ENCODE assay signal across 30 cellular contexts in genomic region chr16:31005350-31006085, GRCh38. TPM values are rescaled to one million over a fixed set of nuclear protein-coding genes. Genes with fewer than 3 reads are reported as not detected.
DNase-seq lines count a peak whose midpoint lies in the region; ATAC-seq and TF ChIP-seq lines count a peak whose summit lies in the region.
"Had no signal": no experiment of that assay in that cellular context is flagged by ENCODE, and none has a peak within 500 bp of the region (broad histone marks: within the 10 kb centered on the region; RNA-seq: fewer than 3 reads in every experiment).

No MANE protein-coding gene starts in this region.

- H3K4me1 Mint-ChIP-seq in brain, result peaks cover 57% of the 10 kb centered on the region
- H3K4me1 Mint-ChIP-seq in CD4-positive, alpha-beta memory T cell, result peaks cover 0 to 6% (median 6%) of the 10 kb centered on the region in 4 donors

- H2BK5ac ChIP-seq in neuronal stem cell (ENCODE audit: low read length), result no peak overlapping the region

- no peak for TF ChIP-seq EP300 in SK-N-SH (IDR thresholded peaks at IDR 0.05; ENCODE audit: borderline replicate concordance in 1 of 2, low read depth in 1 of 2, low read length in 1 of 2)

- no peak overlapping the region for H3K27ac ChIP-seq in SK-N-SH (ENCODE audit: low read depth in 2 of 2, low read length in 1 of 2)
- no peak overlapping the region for H3K27ac ChIP-seq in neuronal stem cell (replicated peaks; ENCODE audit: low read length)
- H3K27ac ChIP-seq in CD4-positive, alpha-beta memory T cell (ENCODE audit: low read depth, low read length), result no peak overlapping the region
- H3K27ac ChIP-seq: coronary artery, neutrophil, spleen, thyroid gland, vagina, VCaP had no signal

- H3K9me2 ChIP-seq in SK-N-SH, result no peaks in the 10 kb centered on the region

- H3K4ac ChIP-seq in neuronal stem cell (ENCODE audit: low read length), result no peak overlapping the region

- H3K27ac Mint-ChIP-seq in brain, result peak overlapping the region in 4 of 5 experiments; percentile 17 to 61 (median 28)
- peak overlapping the region in 1 of 7 donors; percentile 83 for H3K27ac Mint-ChIP-seq in CD4-positive, alpha-beta memory T cell
- H3K27ac Mint-ChIP-seq: activated naive CD8-positive, alpha-beta T cell; CD4-positive, alpha-beta T cell; GM23338 had no signal

- peaks cover 45% of the 10 kb centered on the region for H3K79me2 ChIP-seq in SK-N-SH (ENCODE audit: insufficient read depth)

- H3K9me3 Mint-ChIP-seq in brain, result no peaks in the 10 kb centered on the region
- H3K9me3 Mint-ChIP-seq in CD4-positive, alpha-beta memory T cell, result no peaks in the 10 kb centered on the region
- H3K9me3 Mint-ChIP-seq: CD4-positive, alpha-beta T cell; GM23338; stimulated activated naive CD8-positive, alpha-beta T cell treated with anti-CD3 and anti-CD28 coated beads, Interleukin-15, amount 100 ng/mL, for 72 hours had no signal

- H2BK12ac ChIP-seq in neuronal stem cell (ENCODE audit: low read length), result no peak overlapping the region

- DNase-seq in SK-N-SH (peak; percentile 4), NCI-H2171 treated with DMSO at 0.1 percent for 48 hours (lab: John Stamatoyannopoulos, UW) (peak; percentile 8), neuronal stem cell (ENCODE audit: low spot score) (no peak), G401 (ENCODE audit: low spot score) (no peak)
- no peak for DNase-seq in CD4-positive, alpha-beta memory T cell
- no peak for DNase-seq in stimulated activated CD4-positive, alpha-beta T cell treated with anti-CD3 and anti-CD28 coated beads, Interleukin-12 subunit alpha, Interleukin-12 subunit beta, amount 100 ng/mL, for 4 hours
- DNase-seq: activated CD4-positive, alpha-beta T cell treated with anti-CD3 and anti-CD28 coated beads for 48 hours; activated CD8-positive, alpha-beta memory T cell treated with anti-CD3 and anti-CD28 coated beads for 24 hours; CD4-positive, alpha-beta T cell; effector memory CD4-positive, alpha-beta T cell; mesenchymal stem cell; NCI-H1092; NCI-H69; SHP77 treated with DMSO at 0.1 percent for 48 hours; spleen; stimulated activated CD8-positive, alpha-beta memory T cell treated with anti-CD3 and anti-CD28 coated beads, Interleukin-4, amount 100 ng/mL, for 48 hours; stimulated activated naive CD8-positive, alpha-beta T cell treated with anti-CD3 and anti-CD28 coated beads, Interleukin-15, amount 100 ng/mL, for 72 hours; SW 1271; T-helper 9 cell; thyroid gland had no signal

- H3K4me1 ChIP-seq in SK-N-SH (ENCODE audit: control insufficient read depth in 1 of 2, insufficient read depth in 2 of 2, low read depth in 1 of 2, low read length in 1 of 2), result peaks cover 4 to 14% of the 10 kb centered on the region in 2 experiments; a peak in 1 of 4 replicates
- peaks cover 9 to 26% of the 10 kb centered on the region in 2 donors for H3K4me1 ChIP-seq in neuronal stem cell (ENCODE audit: control insufficient read depth in 2 of 2, insufficient read depth in 1 of 2, low read depth in 1 of 2, low read length in 2 of 2)
- H3K4me1 ChIP-seq in CD4-positive, alpha-beta memory T cell (ENCODE audit: insufficient read depth, low read length), result no peaks in the 10 kb centered on the region
- H3K4me1 ChIP-seq: thyroid gland had no signal

- H3K79me1 ChIP-seq in neuronal stem cell (ENCODE audit: low read depth, low read length), result peaks cover 5% of the 10 kb centered on the region

- no peak overlapping the region for H3K9ac ChIP-seq in SK-N-SH
- peak overlapping the region; percentile 26 for H3K9ac ChIP-seq in neuronal stem cell (ENCODE audit: low read depth, low read length, poor library complexity)

- POLR2A ChIA-PET in SK-N-SH (lab: Yijun Ruan, JAX), result no interaction called here
- POLR2A ChIA-PET in CD4-positive, alpha-beta memory T cell (lab: Charles Lee; ENCODE audit: partially characterized antibody), result no interaction called here

- H3K14ac ChIP-seq in neuronal stem cell (ENCODE audit: low read length), result no peak overlapping the region

- 85% methylated on average over 15 of the region's 16 CpGs for WGBS in SK-N-SH (ENCODE audit: low lambda C conversion rate)
- no CpG with 5 or more reads among the region's 16 CpGs for WGBS in neuronal stem cell (ENCODE audit: extremely low coverage in 2 of 2, insufficient read length in 2 of 2, insufficient replicate concordance in 1 of 2), 2 donors

- TF ChIP-seq CTCF in SK-N-SH (IDR thresholded peaks at IDR 0.05) (no peak), brain (conservative IDR thresholded peaks at IDR 0.05) (no peak)

- CTCF ChIA-PET in SK-N-SH (lab: Yijun Ruan, JAX), result no interaction called here
- CTCF ChIA-PET in CD4-positive, alpha-beta memory T cell (lab: Charles Lee; ENCODE audit: partially characterized antibody), result no interaction called here

- no peak for ATAC-seq in SK-N-SH treated with all-trans-retinoic acid at 6 μM for 48 hours
- ATAC-seq: GM23338; left lobe of liver; right cardiac atrium; stimulated activated naive CD8-positive, alpha-beta T cell treated with anti-CD3 and anti-CD28 coated beads, Interleukin-15, amount 100 ng/mL, for 72 hours had no signal

- no peaks in the 10 kb centered on the region for H3K27me3 ChIP-seq in SK-N-SH (ENCODE audit: insufficient read depth)
- H3K27me3 ChIP-seq in neuronal stem cell (ENCODE audit: control insufficient read depth in 3 of 3, insufficient read depth in 3 of 3, low read depth in 1 of 3, low read length in 3 of 3), result no peaks in the 10 kb centered on the region
- H3K27me3 ChIP-seq in CD4-positive, alpha-beta memory T cell (ENCODE audit: insufficient read depth, low read length), result no peaks in the 10 kb centered on the region
- H3K27me3 ChIP-seq: thyroid gland, vagina had no signal

- no peak for TF ChIP-seq RAD21 in SK-N-SH (IDR thresholded peaks at IDR 0.05; ENCODE audit: low read length)

- H3K27me3 Mint-ChIP-seq in brain, result peaks cover 6% of the 10 kb centered on the region
- H3K27me3 Mint-ChIP-seq in CD4-positive, alpha-beta memory T cell, result peaks cover 0 to 3% of the 10 kb centered on the region in 2 donors
- H3K27me3 Mint-ChIP-seq: activated naive CD8-positive, alpha-beta T cell; CD4-positive, alpha-beta T cell had no signal

- intact Hi-C loops in CD4-positive, alpha-beta memory T cell (cut with micrococcal nuclease), result no loop called here

- H3K4me3 ChIP-seq in SK-N-SH (ENCODE audit: low read depth in 2 of 2, low read length in 1 of 2) (no peak overlapping the region), neuronal stem cell (ENCODE audit: low read length in 2 of 2) (no peak overlapping the region)
- no peak overlapping the region for H3K4me3 ChIP-seq in CD4-positive, alpha-beta memory T cell (ENCODE audit: low read length in 2 of 2)
- H3K4me3 ChIP-seq: coronary artery, GM23338, spleen, thyroid gland, vagina had no signal

- no peak overlapping the region for H3K23ac ChIP-seq in neuronal stem cell (ENCODE audit: low read depth, low read length, poor library complexity)

- H3K36me3 Mint-ChIP-seq in brain, result peaks cover 11% of the 10 kb centered on the region
- H3K36me3 Mint-ChIP-seq in CD4-positive, alpha-beta memory T cell, result no peaks in the 10 kb centered on the region
- H3K36me3 Mint-ChIP-seq: activated naive CD8-positive, alpha-beta T cell had no signal

- H3K18ac ChIP-seq in neuronal stem cell (ENCODE audit: low read length), result no peak overlapping the region

- H3K4me2 ChIP-seq in SK-N-SH (no peak overlapping the region), neuronal stem cell (ENCODE audit: insufficient read depth, low read length, poor library complexity, severe bottlenecking) (no peak overlapping the region)
- H3K4me2 ChIP-seq: GM23338 had no signal

- H2BK15ac ChIP-seq in neuronal stem cell (ENCODE audit: low read length), result no peak overlapping the region

- H3K9me3 ChIP-seq in SK-N-SH, result no peaks in the 10 kb centered on the region
- H3K9me3 ChIP-seq in neuronal stem cell (replicated peaks in 1 of 2; ENCODE audit: control insufficient read depth in 2 of 2, insufficient read depth in 1 of 2, low read depth in 1 of 2, low read length in 2 of 2), result no peaks in the 10 kb centered on the region
- no peaks in the 10 kb centered on the region for H3K9me3 ChIP-seq in CD4-positive, alpha-beta memory T cell (ENCODE audit: control insufficient read depth in 1 of 2, low read length in 2 of 2)
- H3K9me3 ChIP-seq: neutrophil, spleen, thyroid gland, vagina had no signal

- H2AFZ ChIP-seq in SK-N-SH (ENCODE audit: low read depth) (no peak overlapping the region), neuronal stem cell (ENCODE audit: low read length) (peak overlapping the region; percentile 75)
- H2AFZ ChIP-seq: GM23338 had no signal

- no peak overlapping the region for H4K8ac ChIP-seq in neuronal stem cell (ENCODE audit: low read depth, low read length)

- no peak overlapping the region for H2BK120ac ChIP-seq in neuronal stem cell (ENCODE audit: low read depth, low read length)

- H3K36me3 ChIP-seq in SK-N-SH (replicated peaks in 1 of 2; ENCODE audit: control insufficient read depth in 1 of 2, insufficient read depth in 2 of 2, low read length in 1 of 2), result peaks cover 0 to 2% of the 10 kb centered on the region in 2 experiments
- H3K36me3 ChIP-seq in neuronal stem cell (replicated peaks in 1 of 2; ENCODE audit: control insufficient read depth in 2 of 2, insufficient read depth in 2 of 2, low read length in 2 of 2), result peaks cover 0 to 5% of the 10 kb centered on the region in 2 donors
- H3K36me3 ChIP-seq in CD4-positive, alpha-beta memory T cell (ENCODE audit: insufficient read depth, low read length), result no peaks in the 10 kb centered on the region
- H3K36me3 ChIP-seq: neutrophil, spleen, thyroid gland, vagina had no signal

- peaks cover 11% of the 10 kb centered on the region for H3F3A ChIP-seq in SK-N-SH (replicated peaks; ENCODE audit: insufficient read depth)

- in situ Hi-C loops in G401 (cut with HindIII; ENCODE audit: low sequenced_read_pairs), result no loop called here

- H4K20me1 ChIP-seq in SK-N-SH (ENCODE audit: insufficient read depth), result no peaks in the 10 kb centered on the region

- H2AK5ac ChIP-seq in neuronal stem cell (ENCODE audit: low read depth, low read length), result no peak overlapping the region

- H4K91ac ChIP-seq in neuronal stem cell (ENCODE audit: low read depth, low read length, poor library complexity), result no peak overlapping the region

- peak overlapping the region in 1 of 5 experiments; percentile 51 for H3K4me3 Mint-ChIP-seq in brain
- no peak overlapping the region for H3K4me3 Mint-ChIP-seq in CD4-positive, alpha-beta memory T cell
- H3K4me3 Mint-ChIP-seq: activated naive CD8-positive, alpha-beta T cell; GM23338; stimulated activated naive CD8-positive, alpha-beta T cell treated with anti-CD3 and anti-CD28 coated beads, Interleukin-15, amount 100 ng/mL, for 72 hours had no signal

RNA-seq across cellular contexts. Expression of gene STX1B, which starts 4.9 kb away (rescaled TPM):
- polyA plus RNA-seq in SK-N-SH (2012; rRNA removed) (21.2 and 23.0 TPM in 2 replicates), brain (ENCODE audit: insufficient read depth, low read depth, low replicate concordance) (38.2 TPM)
- polyA plus RNA-seq in SK-N-SH (2012; cell fraction: cytosol; rRNA removed), result 5.1 and 6.2 TPM in 2 replicates
- polyA plus RNA-seq in SK-N-SH (2012; cell fraction: nucleus; rRNA removed), result 212 TPM in 2 replicates
- polyA plus RNA-seq in neuronal stem cell (2013, experiment 1 of 2), result 11.9 TPM
- polyA plus RNA-seq in neuronal stem cell (2013, experiment 2 of 2), result 10.7 TPM
- 1 to 10 TPM; 1.5 to 2.4 TPM for total RNA-seq in CD4-positive, alpha-beta memory T cell
- not detected for polyA plus RNA-seq in CD4-positive, alpha-beta memory T cell
- 0.37 and 5.4 TPM in 2 replicates for total RNA-seq in G401 (2014; rRNA removed; shearing (Covaris generic))

RNA-seq across cellular contexts. Expression of gene HSD3B7, which starts 20.5 kb away (rescaled TPM):
- polyA plus RNA-seq in SK-N-SH (2012; rRNA removed), result 12.2 and 12.9 TPM in 2 replicates
- 5.6 and 9.0 TPM in 2 replicates for polyA plus RNA-seq in SK-N-SH (2012; cell fraction: cytosol; rRNA removed)
- polyA plus RNA-seq in SK-N-SH (2012; cell fraction: nucleus; rRNA removed), result 19.5 and 19.7 TPM in 2 replicates
- polyA plus RNA-seq in brain (ENCODE audit: insufficient read depth, low read depth, low replicate concordance), result 7.4 TPM
- 0.73 TPM for polyA plus RNA-seq in neuronal stem cell (2013, experiment 1 of 2)
- 0.64 TPM for polyA plus RNA-seq in neuronal stem cell (2013, experiment 2 of 2)
- 1 to 10 TPM; 3.6 to 4.3 TPM for total RNA-seq in CD4-positive, alpha-beta memory T cell
- 1 to 10 TPM in 1 of 2 donors, under 1 TPM in 1; 0.08 to 1.2 TPM for polyA plus RNA-seq in CD4-positive, alpha-beta memory T cell
- 21.7 and 23.6 TPM in 2 replicates for total RNA-seq in G401 (2014; rRNA removed; shearing (Covaris generic))

RNA-seq across cellular contexts. Expression of gene STX4, which starts 27.8 kb away (rescaled TPM):
- polyA plus RNA-seq in SK-N-SH (2012; rRNA removed) (117 TPM in 2 replicates), brain (ENCODE audit: insufficient read depth, low read depth, low replicate concordance) (58.3 TPM)
- 77.9 and 88.2 TPM in 2 replicates for polyA plus RNA-seq in SK-N-SH (2012; cell fraction: cytosol; rRNA removed)
- 311 and 328 TPM in 2 replicates for polyA plus RNA-seq in SK-N-SH (2012; cell fraction: nucleus; rRNA removed)
- polyA plus RNA-seq in neuronal stem cell (2013, experiment 1 of 2), result 28.2 TPM
- 26.9 TPM for polyA plus RNA-seq in neuronal stem cell (2013, experiment 2 of 2)
- 100 to 1,000 TPM; 106 to 111 TPM for total RNA-seq in CD4-positive, alpha-beta memory T cell
- polyA plus RNA-seq in CD4-positive, alpha-beta memory T cell, result 10 to 100 TPM; 21.2 to 33.0 TPM
- total RNA-seq in G401 (2014; rRNA removed; shearing (Covaris generic)), result 54.0 and 54.8 TPM in 2 replicates

RNA-seq across cellular contexts. Expression of gene SETD1A, which starts 48.0 kb away (rescaled TPM):
- 2.4 and 6.8 TPM in 2 replicates for polyA plus RNA-seq in SK-N-SH (2012; rRNA removed)
- 4.2 and 6.8 TPM in 2 replicates for polyA plus RNA-seq in SK-N-SH (2012; cell fraction: cytosol; rRNA removed)
- 18.8 and 24.8 TPM in 2 replicates for polyA plus RNA-seq in SK-N-SH (2012; cell fraction: nucleus; rRNA removed)
- polyA plus RNA-seq in brain (ENCODE audit: insufficient read depth, low read depth, low replicate concordance), result 23.0 TPM
- polyA plus RNA-seq in neuronal stem cell (2013, experiment 1 of 2), result 16.0 TPM
- 15.3 TPM for polyA plus RNA-seq in neuronal stem cell (2013, experiment 2 of 2)
- 10 to 100 TPM; 32.1 to 33.2 TPM for total RNA-seq in CD4-positive, alpha-beta memory T cell
- polyA plus RNA-seq in CD4-positive, alpha-beta memory T cell, result 1 to 10 TPM in 1 of 2 donors, not detected in 1; 5.6 TPM
- total RNA-seq in G401 (2014; rRNA removed; shearing (Covaris generic)), result 0.51 and 1.1 TPM in 2 replicates

RNA-seq across cellular contexts. Expression of gene ORAI3, which starts 56.6 kb away (rescaled TPM):
- polyA plus RNA-seq in SK-N-SH (2012; rRNA removed) (29.0 and 31.8 TPM in 2 replicates), brain (ENCODE audit: insufficient read depth, low read depth, low replicate concordance) (6.4 TPM)
- 23.3 and 28.4 TPM in 2 replicates for polyA plus RNA-seq in SK-N-SH (2012; cell fraction: cytosol; rRNA removed)
- polyA plus RNA-seq in SK-N-SH (2012; cell fraction: nucleus; rRNA removed), result 32.0 and 34.8 TPM in 2 replicates
- polyA plus RNA-seq in neuronal stem cell (2013, experiment 1 of 2), result 16.7 TPM
- 16.5 TPM for polyA plus RNA-seq in neuronal stem cell (2013, experiment 2 of 2)
- total RNA-seq in CD4-positive, alpha-beta memory T cell, result 10 to 100 TPM; 19.3 to 22.0 TPM
- polyA plus RNA-seq in CD4-positive, alpha-beta memory T cell, result 10 to 100 TPM; 16.2 to 17.5 TPM
- total RNA-seq in G401 (2014; rRNA removed; shearing (Covaris generic)), result 57.6 and 62.8 TPM in 2 replicates

Comparison
In these comparisons a context has a peak if more than half of its experiments do, and no peak if none do; other contexts are left out.
1. DNase-seq: peak in SK-N-SH (single experiment) and NCI-H2171 treated with DMSO at 0.1 percent for 48 hours (single experiment); none in neuronal stem cell (single experiment), CD4-positive, alpha-beta memory T cell (0 of 5), stimulated activated CD4-positive, alpha-beta T cell treated with anti-CD3 and anti-CD28 coated beads, Interleukin-12 subunit alpha, Interleukin-12 subunit beta, amount 100 ng/mL, for 4 hours (single experiment) and G401 (single experiment).
2. RNA of gene STX1B, which starts 4.9 kb away (polyA plus RNA-seq): 38.2 TPM in brain (single experiment) and 5.1 to 212 TPM in SK-N-SH; not detected in CD4-positive, alpha-beta memory T cell; every median in the first group is over 4 times any median in the second.